In the genomic region with DNA sequence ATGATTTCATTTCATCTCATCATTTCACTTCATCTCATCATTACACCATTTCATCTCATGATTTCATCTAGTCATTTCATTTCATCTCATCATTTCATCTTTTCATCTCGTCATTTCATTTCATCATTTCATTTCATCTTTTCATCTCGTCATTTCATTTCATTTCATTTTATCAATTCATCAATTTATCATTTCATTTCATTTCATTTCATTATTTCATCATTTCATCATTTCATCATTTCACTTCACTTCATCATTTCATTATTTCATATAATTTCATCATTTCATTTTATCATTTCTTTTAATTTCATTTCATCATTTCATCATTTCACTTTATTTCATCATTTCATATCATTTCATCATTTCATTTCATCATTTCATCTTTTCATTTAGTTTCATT, we compare ENCODE assay signal across 5 cellular contexts. TPM values are rescaled to one million over a fixed set of nuclear protein-coding genes. Genes with fewer than 3 reads are reported as not detected.
"Had no signal": no experiment of that assay in that cellular context is flagged by ENCODE, and none has a peak within 500 bp of the region (broad histone marks: within the 10 kb centered on the region; RNA-seq: fewer than 3 reads in every experiment).

No MANE protein-coding gene starts in this region.

RNA-seq across cellular contexts. Expression of a gene that starts 29.2 kb away (rescaled TPM):
- total RNA-seq: GM23248, H4, H7, HT-29 had no signal
- polyA plus RNA-seq: GM23248, IgD-negative memory B cell had no signal
